Comparison of ENCODE assay signal across 8 cellular contexts in genomic region chr1:9590201-9590600, GRCh38. TPM values are rescaled to one million over a fixed set of nuclear protein-coding genes. Genes with fewer than 3 reads are reported as not detected.
A peak's percentile ranks its signal among the peaks of the same experiment; 100 is the strongest.
DNase-seq lines count a peak whose midpoint lies in the region; ATAC-seq and TF ChIP-seq lines count a peak whose summit lies in the region.

No MANE protein-coding gene starts in this region.

- CTCF ChIA-PET in HCT116 (lab: Charles Lee) = interaction anchor here (1.6 kb wide), 1 partner anchor 25 kb away, joined by 5 read pairs; no protein-coding TSS in a partner anchor

- no peaks in the 10 kb centered on the region for H3K9me2 ChIP-seq in HCT116 (ENCODE audit: insufficient read depth)

- H3K4me1 ChIP-seq in CD4-positive, CD25-positive, alpha-beta regulatory T cell (ENCODE audit: control insufficient read depth, insufficient read depth, low read length, poor library complexity, severe bottlenecking) = peaks cover 26% of the 10 kb centered on the region
- peaks cover 13 to 29% of the 10 kb centered on the region in 2 experiments; a peak in 3 of 4 replicates for H3K4me1 ChIP-seq in HCT116 (ENCODE audit: control insufficient read depth in 1 of 2, insufficient read depth in 2 of 2, low read length in 2 of 2)

- intact Hi-C loops in HCT116 (cut with micrococcal nuclease) = no loop called here

- no peaks in the 10 kb centered on the region for H3K36me3 ChIP-seq in CD4-positive, CD25-positive, alpha-beta regulatory T cell (ENCODE audit: control insufficient read depth, insufficient read depth, low read length)
- no peaks in the 10 kb centered on the region for H3K36me3 ChIP-seq in HCT116 (ENCODE audit: control insufficient read depth in 1 of 2, insufficient read depth in 2 of 2, low read length in 2 of 2)

- no peak for ATAC-seq in CD4-positive, CD25-positive, alpha-beta regulatory T cell (ENCODE audit: low read depth in 2 of 2)
- ATAC-seq in HCT116 (no peak), HG03439 (IDR thresholded peaks at IDR 0.05; ENCODE audit: unreplicated experiment) (no peak), GM18505 (IDR thresholded peaks at IDR 0.05; ENCODE audit: unreplicated experiment) (no peak)

- H3K79me2 ChIP-seq in HCT116 (ENCODE audit: insufficient read depth, low read length) = peaks cover 62% of the 10 kb centered on the region

- H3K4me1 Mint-ChIP-seq in CD4-positive, CD25-positive, alpha-beta regulatory T cell = peaks cover 0 to 45% (median 22%) of the 10 kb centered on the region in 4 donors
- H3K4me1 Mint-ChIP-seq in activated naive CD8-positive, alpha-beta T cell (ENCODE audit: low read depth) = peaks cover 25% of the 10 kb centered on the region
- H3K4me1 Mint-ChIP-seq in mesothelial cell of epicardium = peaks cover 30% of the 10 kb centered on the region

- no TSS peak for BruUV-seq in HCT116 (replicated peaks; lab: Mats Ljungman, UMichigan)

- no peaks in the 10 kb centered on the region for H3K36me3 Mint-ChIP-seq in CD4-positive, CD25-positive, alpha-beta regulatory T cell
- H3K36me3 Mint-ChIP-seq in activated naive CD8-positive, alpha-beta T cell = no peaks in the 10 kb centered on the region
- H3K36me3 Mint-ChIP-seq in mesothelial cell of epicardium = no peaks in the 10 kb centered on the region

- POLR2A ChIA-PET in HCT116 (lab: Charles Lee) = interaction anchor here (0.5 kb wide), 1 partner anchor 194 kb away, joined by 3 read pairs; no protein-coding TSS in a partner anchor

- no peaks in the 10 kb centered on the region for H3K27me3 Mint-ChIP-seq in CD4-positive, CD25-positive, alpha-beta regulatory T cell
- H3K27me3 Mint-ChIP-seq in activated naive CD8-positive, alpha-beta T cell = no peaks in the 10 kb centered on the region
- no peaks in the 10 kb centered on the region for H3K27me3 Mint-ChIP-seq in mesothelial cell of epicardium (ENCODE audit: low read depth)

- no peak overlapping the region for H3K4me3 ChIP-seq in CD4-positive, CD25-positive, alpha-beta regulatory T cell (ENCODE audit: low read depth, low read length)
- H3K4me3 ChIP-seq in HCT116 (replicated peaks in 1 of 2; ENCODE audit: low read depth in 1 of 2, low read length in 2 of 2) = peak overlapping the region; percentile 85 to 90

- peak overlapping the region in 2 of 3 donors; percentile 78 to 90 for H3K27ac Mint-ChIP-seq in CD4-positive, CD25-positive, alpha-beta regulatory T cell
- H3K27ac Mint-ChIP-seq in activated naive CD8-positive, alpha-beta T cell = no peak overlapping the region
- no peak overlapping the region for H3K27ac Mint-ChIP-seq in mesothelial cell of epicardium

- no peaks in the 10 kb centered on the region for H3K9me3 Mint-ChIP-seq in CD4-positive, CD25-positive, alpha-beta regulatory T cell
- H3K9me3 Mint-ChIP-seq in activated naive CD8-positive, alpha-beta T cell (ENCODE audit: low read depth) = no peaks in the 10 kb centered on the region
- H3K9me3 Mint-ChIP-seq in mesothelial cell of epicardium = no peaks in the 10 kb centered on the region

- H3K4me2 ChIP-seq in HCT116 (ENCODE audit: low read length) = peak overlapping the region; percentile 99

- no peak for TF ChIP-seq POLR2A in HCT116 (IDR thresholded peaks at IDR 0.05; ENCODE audit: borderline replicate concordance, extremely low read depth, insufficient read depth, insufficient read length)
- TF ChIP-seq POLR2A in GM18505 (IDR thresholded peaks at IDR 0.05; ENCODE audit: borderline replicate concordance, extremely low read depth, insufficient read depth, insufficient read length) = no peak

- no peak overlapping the region for H3K27ac ChIP-seq in CD4-positive, CD25-positive, alpha-beta regulatory T cell (ENCODE audit: insufficient read depth, low read length, poor library complexity, severe bottlenecking)
- peak overlapping the region; percentile 74; the same call in 1 of the 2 replicates for H3K27ac ChIP-seq in HCT116 (ENCODE audit: low read depth, low read length)

- H4K20me1 ChIP-seq in HCT116 (ENCODE audit: insufficient read depth) = peaks cover 23% of the 10 kb centered on the region; the same call in 1 of the 2 replicates

- TF ChIP-seq CTCF in HCT116 (IDR thresholded peaks at IDR 0.05 in 2 of 3, conservative IDR thresholded peaks at IDR 0.05 in 1 of 3; ENCODE audit: borderline replicate concordance in 1 of 3, insufficient read depth in 1 of 3, low read depth in 2 of 3, low read length in 2 of 3) (no peak), mesothelial cell of epicardium (IDR thresholded peaks at IDR 0.05; ENCODE audit: unreplicated experiment) (no peak)

- no peak overlapping the region for H2AFZ ChIP-seq in HCT116 (ENCODE audit: low read depth, low read length, poor library complexity, severe bottlenecking)

- RAD21 ChIA-PET in HCT116 (lab: Charles Lee; ENCODE audit: low non-redundant PET in 1 of 2, low total read pairs in 2 of 2, uncharacterized antibody in 2 of 2, unreplicated experiment in 2 of 2) = no interaction called here

- no peaks in the 10 kb centered on the region for H3K27me3 ChIP-seq in CD4-positive, CD25-positive, alpha-beta regulatory T cell (ENCODE audit: control insufficient read depth, insufficient read depth, low read length)
- no peaks in the 10 kb centered on the region for H3K27me3 ChIP-seq in HCT116 (ENCODE audit: insufficient read depth, low read length)

- DNase-seq in CD4-positive, CD25-positive, alpha-beta regulatory T cell = no peak
- DNase-seq in HCT116 (ENCODE audit: low read depth, low spot score) (no peak), mesothelial cell of epicardium (ENCODE audit: low spot score in 2 of 2, unreplicated experiment in 2 of 2) (no peak), NCI-H446 treated with DMSO at 0.1 percent for 48 hours (lab: John Stamatoyannopoulos, UW) (no peak)
- DNase-seq in stimulated activated naive CD4-positive, alpha-beta T cell treated with Interleukin-2 at 50 U/mL for 16 hours (lab: John Stamatoyannopoulos, UW) = no peak

- peak overlapping the region; percentile 98 for H3K9ac ChIP-seq in HCT116 (ENCODE audit: low read length)

- H3K9me3 ChIP-seq in CD4-positive, CD25-positive, alpha-beta regulatory T cell (ENCODE audit: control insufficient read depth in 2 of 2, low read length in 2 of 2) = no peaks in the 10 kb centered on the region
- H3K9me3 ChIP-seq in HCT116 (ENCODE audit: control insufficient read depth in 1 of 2, insufficient read depth in 1 of 2, low read depth in 1 of 2, low read length in 2 of 2) = no peaks in the 10 kb centered on the region

- peak overlapping the region; percentile 87 to 97 (median 90) for H3K4me3 Mint-ChIP-seq in CD4-positive, CD25-positive, alpha-beta regulatory T cell
- peak overlapping the region; percentile 88 for H3K4me3 Mint-ChIP-seq in activated naive CD8-positive, alpha-beta T cell
- H3K4me3 Mint-ChIP-seq in mesothelial cell of epicardium = peak overlapping the region; percentile 76

- no peak for TF ChIP-seq RAD21 in HCT116 (IDR thresholded peaks at IDR 0.05; ENCODE audit: low read depth)

TF ChIP-seq in HCT116, 20 proteins besides CTCF, POLR2A, EP300 and RAD21:
- TF ChIP-seq ATF3 (IDR thresholded peaks at IDR 0.05) = no peak
- no peak for TF ChIP-seq ELF1 (IDR thresholded peaks at IDR 0.05; ENCODE audit: borderline replicate concordance, low read depth)
- no peak for TF ChIP-seq MAX (IDR thresholded peaks at IDR 0.05)
- TF ChIP-seq EGR1 (IDR thresholded peaks at IDR 0.05; ENCODE audit: low read depth) = no peak
- TF ChIP-seq POLR2AphosphoS5 (IDR thresholded peaks at IDR 0.05; ENCODE audit: low read depth, low read length) = no peak
- no peak for TF ChIP-seq FOSL1 (IDR thresholded peaks at IDR 0.05; ENCODE audit: low read depth)

RNA-seq across cellular contexts. Expression of gene TMEM201, which starts 1.5 kb away (rescaled TPM):
- 12.1 TPM for total RNA-seq in CD4-positive, CD25-positive, alpha-beta regulatory T cell
- polyA plus RNA-seq in CD4-positive, CD25-positive, alpha-beta regulatory T cell = 1 to 10 TPM; 1.1 to 1.6 (median 1.4) TPM
- total RNA-seq in HCT116 (2021; ENCODE audit: unreplicated experiment) (27.6 TPM), mesothelial cell of epicardium (28.8 to 31.8 TPM (median 29.5 TPM) in 3 replicates)
- 9.0 and 9.7 TPM in 2 replicates for polyA plus RNA-seq in HCT116 (2012)

RNA-seq across cellular contexts. Expression of gene SLC25A33, which starts 50.9 kb away (rescaled TPM):
- total RNA-seq in CD4-positive, CD25-positive, alpha-beta regulatory T cell = 4.5 TPM
- polyA plus RNA-seq in CD4-positive, CD25-positive, alpha-beta regulatory T cell = 1 to 10 TPM; 2.7 to 4.5 (median 3.5) TPM
- total RNA-seq in HCT116 (2021; ENCODE audit: unreplicated experiment) (9.8 TPM), mesothelial cell of epicardium (4.7 to 5.2 TPM (median 5.1 TPM) in 3 replicates)
- 5.0 and 5.1 TPM in 2 replicates for polyA plus RNA-seq in HCT116 (2012)

Comparison
In these comparisons a context has a peak if more than half of its experiments do, and no peak if none do; other contexts are left out.
1. H3K27ac Mint-ChIP-seq: peak in CD4-positive, CD25-positive, alpha-beta regulatory T cell (2 of 3); none in activated naive CD8-positive, alpha-beta T cell (single experiment) and mesothelial cell of epicardium (single experiment).
2. Peak in every context shown above with its lines, with median percentiles within 50 percentile points of each other: H3K4me3 Mint-ChIP-seq.